Comparison of ENCODE assay signal across 8 cellular contexts in the genomic region with DNA sequence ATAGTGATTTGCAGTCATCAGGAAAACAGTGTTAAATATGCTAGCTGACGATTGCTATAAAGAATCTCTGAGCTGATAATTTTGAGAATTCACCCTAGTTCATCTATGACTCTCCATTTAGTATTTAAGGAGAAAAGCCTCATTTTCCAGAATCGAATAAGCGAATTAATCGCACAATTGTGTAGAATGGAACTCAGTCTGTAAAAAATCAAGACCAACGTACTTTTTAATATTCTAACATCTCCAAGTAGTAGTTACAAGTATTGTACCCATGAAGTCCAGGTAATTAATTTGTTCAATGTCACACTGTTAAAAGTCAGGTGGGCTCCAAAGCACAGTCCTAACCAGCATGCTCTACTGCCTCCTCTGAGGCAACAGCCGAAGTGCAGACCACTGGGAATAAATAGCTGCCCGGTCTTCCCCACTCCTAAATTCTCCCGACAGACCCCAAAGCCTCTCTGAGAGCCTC. TPM values are rescaled to one million over a fixed set of nuclear protein-coding genes. Genes with fewer than 3 reads are reported as not detected.
DNase-seq lines count a peak whose midpoint lies in the region; ATAC-seq and TF ChIP-seq lines count a peak whose summit lies in the region.

No MANE protein-coding gene starts in this region.

- H3K9me3 Mint-ChIP-seq in naive thymus-derived CD8-positive, alpha-beta T cell = peaks cover 0 to 1% (median 0%) of the 10 kb centered on the region in 9 donors

- H3K4me1 Mint-ChIP-seq in naive thymus-derived CD8-positive, alpha-beta T cell = peaks cover 20 to 48% (median 44%) of the 10 kb centered on the region in 4 donors

- no peak for ATAC-seq in Right ventricle myocardium superior (ENCODE audit: poor library complexity)
- peak; percentile 30 for ATAC-seq in HG03439 (IDR thresholded peaks at IDR 0.05; ENCODE audit: unreplicated experiment)
- ATAC-seq in naive thymus-derived CD8-positive, alpha-beta T cell = peak; percentile 66 to 75

- CTCF ChIA-PET in mammary epithelial cell (lab: Charles Lee; ENCODE audit: low non-redundant PET) = interaction anchor here (0.6 kb wide), 3 partner anchors 118 to 294 kb away, joined by 3 to 13 read pairs (median 10); no protein-coding TSS in a partner anchor

- H3K4me3 ChIP-seq in left ventricle myocardium inferior (peak overlapping the region; percentile 74), mammary epithelial cell (replicated peaks in 1 of 3; ENCODE audit: insufficient read depth in 1 of 3, low read depth in 2 of 3, low read length in 3 of 3) (peak overlapping the region; percentile 70 to 86 (median 71))

- H3K9me3 ChIP-seq in left ventricle myocardium inferior (replicated peaks) (peaks cover 4% of the 10 kb centered on the region), mammary epithelial cell (replicated peaks; ENCODE audit: insufficient read depth, low read length) (no peaks in the 10 kb centered on the region)

- H3K27me3 ChIP-seq in left ventricle myocardium inferior (ENCODE audit: low read depth) (no peaks in the 10 kb centered on the region), mammary epithelial cell (ENCODE audit: insufficient read depth, low read length) (no peaks in the 10 kb centered on the region)

- no peaks in the 10 kb centered on the region for H3K27me3 Mint-ChIP-seq in naive thymus-derived CD8-positive, alpha-beta T cell

- in situ Hi-C loops in mammary epithelial cell (cut with MboI; ENCODE audit: low sequenced_read_pairs in 2 of 2) = loop anchor here in 1 of 2 donors (25.0 kb wide), 1 partner anchor 176 kb away; the partner anchor contains the start of gene CYREN

- BruUV-seq in mammary epithelial cell (replicated peaks; lab: Mats Ljungman, UMichigan) = TSS peak; percentile 46

- H3K27ac ChIP-seq in left ventricle myocardium inferior (replicated peaks) (peak overlapping the region; percentile 92), mammary epithelial cell (ENCODE audit: insufficient read depth, low read depth, low read length) (peak overlapping the region; percentile 64)

- peak overlapping the region; percentile 93 to 100 (median 98) for H3K4me3 Mint-ChIP-seq in naive thymus-derived CD8-positive, alpha-beta T cell

- no peaks in the 10 kb centered on the region for H4K20me1 ChIP-seq in mammary epithelial cell (ENCODE audit: insufficient read depth, low read length)

- TF ChIP-seq CTCF in left ventricle myocardium inferior (IDR thresholded peaks at IDR 0.05; ENCODE audit: borderline replicate concordance) (no peak), mammary epithelial cell (conservative IDR thresholded peaks at IDR 0.05 in 1 of 2, IDR thresholded peaks at IDR 0.05 in 1 of 2; ENCODE audit: extremely low read depth in 1 of 2, insufficient read depth in 1 of 2, low read depth in 1 of 2, low read length in 2 of 2) (no peak)

- H3K4me1 ChIP-seq in left ventricle myocardium inferior (peaks cover 31% of the 10 kb centered on the region), mammary epithelial cell (ENCODE audit: insufficient read depth, low read length) (no peaks in the 10 kb centered on the region)

- peaks cover 10% of the 10 kb centered on the region for H3K79me2 ChIP-seq in mammary epithelial cell (ENCODE audit: insufficient read depth, low read length)

- POLR2A ChIA-PET in naive thymus-derived CD8-positive, alpha-beta T cell (lab: Charles Lee) = interaction anchor here (0.7 to 5.0 kb wide), 15 partner anchors 10 to 340 kb away, joined by 3 to 84 read pairs (median 6); partner anchors contain the start of genes BPGM, CYREN, TMEM140 and WDR91

- H3K27ac Mint-ChIP-seq in naive thymus-derived CD8-positive, alpha-beta T cell = peak overlapping the region; percentile 95 to 100 (median 100)

- peak overlapping the region; percentile 96 for H2AFZ ChIP-seq in mammary epithelial cell (ENCODE audit: low read depth, low read length)

- dilution Hi-C loops in mammary epithelial cell (cut with HindIII; ENCODE audit: low sequenced_read_pairs) = no loop called here

- peaks cover 0 to 14% (median 6%) of the 10 kb centered on the region in 3 donors for H3K36me3 Mint-ChIP-seq in naive thymus-derived CD8-positive, alpha-beta T cell

- 64% methylated on average over 7 of the region's 8 CpGs for WGBS in mammary epithelial cell (ENCODE audit: low coverage, missing lambda C conversion rate)

- H3K4me2 ChIP-seq in mammary epithelial cell (ENCODE audit: insufficient read depth, low read depth, low read length) = peak overlapping the region; percentile 95

- DNase-seq in left ventricle myocardium inferior (no peak), Right ventricle myocardium superior (no peak), mammary epithelial cell (no peak), NCI-H187 treated with DMSO at 0.1 percent for 48 hours (lab: John Stamatoyannopoulos, UW) (no peak), C1 segment of cervical spinal cord (lab: John Stamatoyannopoulos, UW) (no peak), middle frontal gyrus (ENCODE audit: extremely low spot score, low spot score) (no peak)
- no peak for DNase-seq in naive thymus-derived CD8-positive, alpha-beta T cell

- H3K36me3 ChIP-seq in left ventricle myocardium inferior (no peaks in the 10 kb centered on the region), mammary epithelial cell (ENCODE audit: insufficient read depth, low read length) (no peaks in the 10 kb centered on the region)

- intact Hi-C loops in left ventricle myocardium inferior (cut with micrococcal nuclease) = loop anchor here (10.0 kb wide), 2 partner anchors 159 to 189 kb away; partner anchors contain the start of genes CYREN and TMEM140
- intact Hi-C loops in Right ventricle myocardium superior (cut with DNase I) = loop anchor here (5.0 kb wide), 2 partner anchors 166 to 181 kb away; no protein-coding TSS in a partner anchor
- intact Hi-C loops in mammary epithelial cell (cut with micrococcal nuclease) = loop anchor here (10.0 kb wide), 1 partner anchor 189 kb away; the partner anchor contains the start of gene CYREN

- H3K9ac ChIP-seq in mammary epithelial cell (ENCODE audit: insufficient read depth, low read length) = peak overlapping the region; percentile 74

RNA-seq across cellular contexts. Expression of gene AGBL3, which starts 0.4 kb away (rescaled TPM):
- total RNA-seq in left ventricle myocardium inferior (1.5 TPM), Right ventricle myocardium superior (1.2 TPM), mammary epithelial cell (1 to 10 TPM in 1 of 2 donors, under 1 TPM in 1; 0.61 to 1.2 TPM)
- polyA plus RNA-seq in mammary epithelial cell = 0.42 TPM
- polyA minus RNA-seq in mammary epithelial cell = not detected
- 10 to 100 TPM; 10.9 to 12.7 TPM for total RNA-seq in naive thymus-derived CD8-positive, alpha-beta T cell
- polyA plus RNA-seq in naive thymus-derived CD8-positive, alpha-beta T cell = 1 to 10 TPM; 1.8 to 4.0 (median 3.2) TPM
